8 cellular contexts compared by ENCODE assay signal in the genomic region with DNA sequence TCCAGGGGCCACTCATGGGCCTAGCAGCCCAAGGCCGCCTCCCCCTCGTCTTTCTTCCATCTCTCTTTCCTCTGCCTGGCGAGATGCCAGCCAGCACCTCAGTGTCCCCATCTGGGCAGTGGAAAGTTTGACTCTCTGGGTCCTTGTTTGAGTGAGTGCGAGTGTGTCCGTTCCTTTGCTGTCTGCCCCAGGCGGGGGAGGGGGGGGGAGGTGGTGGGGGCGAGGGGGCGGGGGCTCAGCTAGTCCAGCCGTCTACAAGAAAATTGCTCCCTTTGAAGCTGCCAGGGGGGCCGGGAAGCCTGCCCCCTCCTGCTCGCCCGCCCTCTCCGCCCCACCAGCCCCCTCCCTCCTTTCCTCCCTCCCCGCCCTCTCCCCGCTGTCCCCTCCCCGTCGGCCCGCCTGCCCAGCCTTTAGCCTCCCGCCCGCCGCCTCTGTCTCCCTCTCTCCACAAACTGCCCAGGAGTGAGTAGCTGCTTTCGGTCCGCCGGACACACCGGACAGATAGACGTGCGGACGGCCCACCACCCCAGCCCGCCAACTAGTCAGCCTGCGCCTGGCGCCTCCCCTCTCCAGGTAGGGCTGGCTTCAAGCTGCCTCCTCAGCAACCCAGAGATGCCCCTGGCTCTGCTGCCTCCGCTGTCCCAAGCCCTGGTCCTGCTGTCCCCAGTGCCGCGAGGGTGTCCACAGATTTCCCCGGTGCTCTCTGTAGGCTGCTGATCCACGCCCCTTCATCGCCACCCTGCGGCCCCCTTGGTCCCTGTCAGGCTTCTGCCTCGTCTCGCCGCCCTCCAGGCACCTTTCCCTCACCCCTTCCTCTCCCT. TPM values are rescaled to one million over a fixed set of nuclear protein-coding genes. Genes with fewer than 3 reads are reported as not detected.
DNase-seq lines count a peak whose midpoint lies in the region; ATAC-seq and TF ChIP-seq lines count a peak whose summit lies in the region.

A gene (plus strand): TSS at position 440 of the 821 bp plus-strand sequence. CDS start 9,652 bp downstream, outside the sequence.

- DNase-seq in AG08396 (ENCODE audit: low spot score), result peak; percentile 73
- peak; percentile 11 for DNase-seq in NAMALWA (ENCODE audit: low spot score)
- DNase-seq in ecto neural progenitor cell (ENCODE audit: low spot score), result peak; percentile 59
- DNase-seq in lung microvascular endothelial cell (ENCODE audit: low read depth in 2 of 2), result peak; percentile 52 to 81
- peak; percentile 62 to 63 for DNase-seq in uterus
- DNase-seq in central memory CD4-positive, alpha-beta T cell, result no peak

- H3K27me3 ChIP-seq in uterus, result no peaks in the 10 kb centered on the region

- H3K4me3 ChIP-seq in uterus, result peak within 1 kb of the TSS; percentile 12 to 28

- H3K27ac ChIP-seq in uterus, result peak within 1 kb of the TSS; percentile 65 to 82

- H3K9me3 ChIP-seq in uterus, result no peaks in the 10 kb centered on the region

- ATAC-seq in GM18498 (IDR thresholded peaks at IDR 0.05; ENCODE audit: unreplicated experiment), result no peak
- no peak for ATAC-seq in HG02870 (IDR thresholded peaks at IDR 0.05; ENCODE audit: unreplicated experiment)

- H3K4me1 ChIP-seq in uterus, result no peaks in the 10 kb centered on the region

- TF ChIP-seq POLR2A in uterus (IDR thresholded peaks at IDR 0.05), result no peak

- TF ChIP-seq CTCF in uterus (IDR thresholded peaks at IDR 0.05), result peak; percentile 35 to 68 (median 48)

- intact Hi-C loops in uterus (cut with DNase I; ENCODE audit: low total_unique reads), result no loop called here

- no peaks in the 10 kb centered on the region for H3K36me3 ChIP-seq in uterus

RNA-seq across cellular contexts. Expression of the gene that starts here (rescaled TPM):
- 15.3 TPM in 2 replicates for total RNA-seq in lung microvascular endothelial cell
- 10 to 100 TPM; 36.8 to 91.5 (median 50.0) TPM for total RNA-seq in uterus
